In genomic region chr6:128569737-128570438, GRCh38 we compare ENCODE assay signal across 13 cellular contexts. TPM values are rescaled to one million over a fixed set of nuclear protein-coding genes. Genes with fewer than 3 reads are reported as not detected.
A peak's percentile ranks its signal among the peaks of the same experiment; 100 is the strongest.
DNase-seq lines count a peak whose midpoint lies in the region; ATAC-seq, FAIRE-seq and TF ChIP-seq lines count a peak whose summit lies in the region.
"Had no signal": no experiment of that assay in that cellular context is flagged by ENCODE, and none has a peak within 500 bp of the region (broad histone marks: within the 10 kb centered on the region; RNA-seq: fewer than 3 reads in every experiment).

No MANE protein-coding gene starts in this region.

- H3K4me3 ChIP-seq in choroid plexus epithelial cell (ENCODE audit: low read depth, low read length) (no peak overlapping the region), kidney (ENCODE audit: low read length in 2 of 2) (peak overlapping the region in 1 of 2 donors; percentile 24)
- H3K4me3 ChIP-seq: cardiac muscle cell had no signal

- no peak overlapping the region for H3K9ac ChIP-seq in kidney (ENCODE audit: low read length in 2 of 2)

- H3K4me1 ChIP-seq in kidney (ENCODE audit: control insufficient read depth in 1 of 2, insufficient read depth in 1 of 2, low read depth in 1 of 2, low read length in 2 of 2) = peaks cover 0 to 3% of the 10 kb centered on the region in 2 donors

- intact Hi-C loops in kidney (cut with DNase I) = no loop called here

- H3K9me3 ChIP-seq in kidney (ENCODE audit: control insufficient read depth in 1 of 2, low read length in 2 of 2) = no peaks in the 10 kb centered on the region

- TF ChIP-seq CTCF in choroid plexus epithelial cell (conservative IDR thresholded peaks at IDR 0.05; ENCODE audit: low read depth, low read length) (no peak), kidney (IDR thresholded peaks at IDR 0.05; ENCODE audit: borderline replicate concordance, extremely low read depth, insufficient read depth) (no peak)

- no peak for FAIRE-seq in kidney (lab: Jason Lieb, UNC)

- ATAC-seq in GM18907 (IDR thresholded peaks at IDR 0.05; ENCODE audit: unreplicated experiment) (no peak), HG03139 (IDR thresholded peaks at IDR 0.05; ENCODE audit: unreplicated experiment) (no peak)
- ATAC-seq: activated CD4-positive, alpha-beta T cell treated with anti-CD3 and anti-CD28 coated beads for 36 hours had no signal

- H3K27ac ChIP-seq in kidney (ENCODE audit: low read depth in 2 of 2, low read length in 2 of 2) = no peak overlapping the region
- H3K27ac ChIP-seq: cardiac muscle cell had no signal

- no peaks in the 10 kb centered on the region for H3K36me3 ChIP-seq in kidney (ENCODE audit: control insufficient read depth in 1 of 2, insufficient read depth in 2 of 2, low read length in 2 of 2)
- H3K36me3 ChIP-seq: cardiac muscle cell had no signal

- peak; percentile 34 for DNase-seq in COLO829 (ENCODE audit: low spot score)
- DNase-seq in NCI-H226 = peak; percentile 98
- peak; percentile 86 for DNase-seq in choroid plexus epithelial cell (ENCODE audit: low read depth)
- peak; percentile 70 for DNase-seq in myocyte (ENCODE audit: low read depth)
- no peak for DNase-seq in kidney
- no peak for DNase-seq in NCI-H1417 treated with DMSO at 0.1 percent for 48 hours (lab: John Stamatoyannopoulos, UW)
- DNase-seq: activated CD4-positive, alpha-beta T cell treated with anti-CD3 and anti-CD28 coated beads for 36 hours; DND-41; left colon; stimulated activated CD4-positive, alpha-beta T cell treated with anti-CD3 and anti-CD28 coated beads, Interleukin-2, amount 100 ng/mL, for 48 hours had no signal

RNA-seq across cellular contexts. Expression of gene PTPRK, which starts 49.5 kb away (rescaled TPM):
- total RNA-seq in myocyte = 40.4 and 42.8 TPM in 2 replicates
- 29.2 TPM for polyA plus RNA-seq in myocyte (2012)
- 72.8 TPM for total RNA-seq in kidney
- 9.2 TPM for polyA plus RNA-seq in kidney (ENCODE audit: insufficient read depth, low read depth, low replicate concordance)

Comparison
In these comparisons a context has a peak if more than half of its experiments do, and no peak if none do; other contexts are left out.
1. DNase-seq: peak in COLO829 (single experiment), NCI-H226 (single experiment), choroid plexus epithelial cell (single experiment) and myocyte (single experiment); none in kidney (single experiment) and NCI-H1417 treated with DMSO at 0.1 percent for 48 hours (single experiment).